Comparison of ENCODE assay signal across 14 cellular contexts in the genomic region with DNA sequence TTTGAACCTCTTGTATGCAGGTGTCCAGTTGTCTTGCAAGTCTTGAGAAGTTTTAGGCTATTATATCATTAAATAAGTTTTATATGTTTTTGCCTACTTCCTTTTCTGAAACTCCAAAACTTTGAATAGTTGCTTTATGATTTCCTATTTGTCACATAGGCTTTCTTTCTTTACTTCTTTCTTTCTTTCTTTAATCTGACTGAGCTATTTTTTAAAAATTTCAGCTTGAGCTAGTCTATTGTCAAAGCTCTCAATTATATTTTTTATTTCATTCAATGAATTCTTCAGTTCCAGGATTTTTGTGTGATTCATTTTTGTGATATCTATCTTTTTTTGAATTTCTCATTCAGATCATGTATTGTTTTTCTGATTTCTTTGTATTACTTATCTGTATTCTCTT.
DNase-seq lines count a peak whose midpoint lies in the region; FAIRE-seq and TF ChIP-seq lines count a peak whose summit lies in the region.
"Had no signal": no experiment of that assay in that cellular context is flagged by ENCODE, and none has a peak within 500 bp of the region (broad histone marks: within the 10 kb centered on the region; RNA-seq: fewer than 3 reads in every experiment).

No MANE protein-coding gene starts in this region.

- CTCF ChIA-PET in OCI-LY7 (lab: Charles Lee; ENCODE audit: unreplicated experiment) = no interaction called here

- no peaks in the 10 kb centered on the region for H3K27me3 Mint-ChIP-seq in endothelial cell (ENCODE audit: unreplicated experiment)
- H3K27me3 Mint-ChIP-seq: CD4-positive, alpha-beta T cell had no signal

- no peaks in the 10 kb centered on the region for H3K9me2 ChIP-seq in OCI-LY7 (ENCODE audit: insufficient read depth, low read length)

- intact Hi-C loops in OCI-LY7 (cut with micrococcal nuclease; ENCODE audit: unreplicated experiment) = no loop called here

- no peak overlapping the region for H3K4me3 ChIP-seq in OCI-LY7 (ENCODE audit: low read depth, low read length, poor library complexity, severe bottlenecking)
- H3K4me3 ChIP-seq: A549, GM12878 had no signal

- H3K36me3 ChIP-seq in OCI-LY7 (ENCODE audit: insufficient read depth, low read length) = no peaks in the 10 kb centered on the region

- no peaks in the 10 kb centered on the region; the same call in 1 of the 2 replicates for H3K9me3 ChIP-seq in OCI-LY7 (ENCODE audit: low read length)

- no peak overlapping the region for H3K27ac ChIP-seq in OCI-LY7 (ENCODE audit: low read depth, low read length, poor library complexity, severe bottlenecking)
- H3K27ac ChIP-seq: A549, C4-2B had no signal

- POLR2A ChIA-PET in OCI-LY7 (lab: Charles Lee) = interaction anchor here (0.7 kb wide), 1 partner anchor 150 kb away, joined by 3 read pairs; no protein-coding TSS in a partner anchor

- peak; percentile 60 for FAIRE-seq in G401.6 (lab: Jason Lieb, UNC)
- no peak for FAIRE-seq in D721Med (lab: Jason Lieb, UNC)
- FAIRE-seq: A549, GM12878, H1 had no signal

- H3K36me3 Mint-ChIP-seq in endothelial cell (ENCODE audit: low read depth, unreplicated experiment) = peaks cover 3% of the 10 kb centered on the region

- no TSS peak for BruUV-seq in OCI-LY7 (replicated peaks; lab: Mats Ljungman, UMichigan)

- TF ChIP-seq CTCF in OCI-LY7 (conservative IDR thresholded peaks at IDR 0.05; ENCODE audit: low read length) = no peak
- TF ChIP-seq CTCF in D721Med (IDR thresholded peaks at IDR 0.05; ENCODE audit: insufficient read depth, missing control alignments) = no peak
- no peak for TF ChIP-seq CTCF in endothelial cell (IDR thresholded peaks at IDR 0.05; ENCODE audit: unreplicated experiment)

- no peaks in the 10 kb centered on the region for H3K4me1 ChIP-seq in OCI-LY7 (ENCODE audit: insufficient read depth, low read length, poor library complexity, severe bottlenecking)

- H3K27ac Mint-ChIP-seq in endothelial cell (ENCODE audit: unreplicated experiment) = no peak overlapping the region
- H3K27ac Mint-ChIP-seq: CD4-positive, alpha-beta T cell; H9 had no signal

- H3K4me1 Mint-ChIP-seq in endothelial cell (ENCODE audit: unreplicated experiment) = peaks cover 3% of the 10 kb centered on the region
- H3K4me1 Mint-ChIP-seq: H9 had no signal

- no peak overlapping the region for H3K4me3 Mint-ChIP-seq in endothelial cell (ENCODE audit: unreplicated experiment)
- H3K4me3 Mint-ChIP-seq: CD4-positive, alpha-beta T cell; H9 had no signal

- H3K79me2 ChIP-seq in OCI-LY7 (ENCODE audit: insufficient read depth, low read depth, low read length) = no peaks in the 10 kb centered on the region

- DNase-seq in OCI-LY7 (ENCODE audit: low spot score) = peak; percentile 7
- DNase-seq in dedifferentiated amniotic fluid mesenchymal stem cell (ENCODE audit: extremely low spot score) = peak; percentile 8
- no peak for DNase-seq in D721Med (ENCODE audit: insufficient read length, low spot score)
- no peak for DNase-seq in endothelial cell (ENCODE audit: low spot score)
- no peak for DNase-seq in dermis blood vessel endothelial cell
- DNase-seq: AML-193; CD4-positive, alpha-beta T cell; DMS79 treated with DMSO at 0.1 percent for 48 hours; H9 had no signal

- H3K9me3 Mint-ChIP-seq in endothelial cell (ENCODE audit: unreplicated experiment) = no peaks in the 10 kb centered on the region

- H2AFZ ChIP-seq in OCI-LY7 (ENCODE audit: low read length) = no peak overlapping the region

- no peaks in the 10 kb centered on the region for H4K20me1 ChIP-seq in OCI-LY7 (ENCODE audit: insufficient read depth, low read length)

- H3K4me2 ChIP-seq in OCI-LY7 (ENCODE audit: low read length) = no peak overlapping the region
- H3K4me2 ChIP-seq: A549 had no signal

Comparison
In these comparisons a context has a peak if more than half of its experiments do, and no peak if none do; other contexts are left out.
1. DNase-seq: peak in OCI-LY7 (single experiment) and dedifferentiated amniotic fluid mesenchymal stem cell (single experiment); none in D721Med (single experiment), endothelial cell (single experiment) and dermis blood vessel endothelial cell (single experiment).